14 cellular contexts compared by ENCODE assay signal in the genomic region with DNA sequence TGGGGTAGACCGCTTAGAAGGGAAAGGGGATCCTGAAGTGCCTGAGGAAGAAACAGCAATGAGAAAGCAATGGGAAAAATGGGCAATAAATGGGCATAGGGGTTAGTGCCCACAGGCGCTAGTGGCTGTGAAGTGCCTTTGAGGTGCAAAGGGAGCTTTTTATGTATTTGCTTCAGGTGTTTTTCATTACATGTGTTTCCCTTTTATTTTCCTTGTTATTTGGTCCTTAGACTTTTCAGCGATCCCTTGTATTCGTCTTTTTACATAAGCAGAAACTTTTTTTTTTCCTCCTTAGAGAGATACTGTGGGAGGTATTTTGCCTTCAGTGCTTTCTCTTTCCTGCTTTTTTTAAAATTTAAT. TPM values are rescaled to one million over a fixed set of nuclear protein-coding genes. Genes with fewer than 3 reads are reported as not detected.
DNase-seq lines count a peak whose midpoint lies in the region; ATAC-seq, FAIRE-seq and TF ChIP-seq lines count a peak whose summit lies in the region.
"Had no signal": no experiment of that assay in that cellular context is flagged by ENCODE, and none has a peak within 500 bp of the region (broad histone marks: within the 10 kb centered on the region; RNA-seq: fewer than 3 reads in every experiment).

No MANE protein-coding gene starts in this region.

- TF ChIP-seq CTCF in ascending aorta (IDR thresholded peaks at IDR 0.05) (no peak), tibial nerve (IDR thresholded peaks at IDR 0.05) (no peak), HepG2 (CRISPR knock-in tag; IDR thresholded peaks at IDR 0.05) (no peak), mucosa of descending colon (IDR thresholded peaks at IDR 0.05) (no peak)

- WGBS in tibial nerve, 2 donors: 78% methylated on average over 4 of the region's 4 CpGs
- WGBS in HepG2 (ENCODE audit: low lambda C conversion rate): 94% methylated on average over 4 of the region's 4 CpGs

- peak overlapping the region; percentile 57 to 62 for H3K4me3 ChIP-seq in ascending aorta
- H3K4me3 ChIP-seq in mucosa of stomach (ENCODE audit: low read length): no peak overlapping the region
- H3K4me3 ChIP-seq in tibial nerve: peak overlapping the region in 1 of 4 donors; percentile 50
- H3K4me3 ChIP-seq in HepG2 (replicated peaks in 1 of 3; ENCODE audit: insufficient read depth in 1 of 3, low read depth in 2 of 3, low read length in 3 of 3): no peak overlapping the region
- no peak overlapping the region for H3K4me3 ChIP-seq in mucosa of descending colon
- H3K4me3 ChIP-seq: hepatocyte had no signal

- H3K36me3 ChIP-seq in ascending aorta (no peaks in the 10 kb centered on the region), mucosa of stomach (ENCODE audit: control insufficient read depth, insufficient read depth, low read length) (no peaks in the 10 kb centered on the region), tibial nerve (no peaks in the 10 kb centered on the region), HepG2 (replicated peaks in 1 of 2; ENCODE audit: control insufficient read depth in 1 of 2, insufficient read depth in 2 of 2, low read length in 2 of 2) (peaks cover 0 to 2% of the 10 kb centered on the region in 2 experiments; a peak in 1 of 5 replicates), mucosa of descending colon (ENCODE audit: low read depth) (no peaks in the 10 kb centered on the region)

- no TSS peak for BruUV-seq in HepG2 (replicated peaks; lab: Mats Ljungman, UMichigan)

- FAIRE-seq in HepG2 (lab: Jason Lieb, UNC): no peak
- FAIRE-seq: GM12892 had no signal

- H3K79me2 ChIP-seq in HepG2 (ENCODE audit: insufficient read depth, low read length): peaks cover 42% of the 10 kb centered on the region

- POLR2A ChIA-PET in HepG2 (lab: Yijun Ruan, JAX): interaction anchor here (2.6 kb wide), 1 partner anchor 12 kb away, joined by 13 read pairs; no protein-coding TSS in a partner anchor

- peaks cover 2% of the 10 kb centered on the region for H3K36me3 Mint-ChIP-seq in activated naive CD4-positive, alpha-beta T cell treated with anti-CD3 and anti-CD28 coated beads, Interleukin-2, amount 10 ng/mL, durations not matched to agents 7 days and 5 days

- H3K27ac ChIP-seq in ascending aorta: peak overlapping the region; percentile 95 to 97
- H3K27ac ChIP-seq in tibial nerve: peak overlapping the region; percentile 71 to 92 (median 80)
- H3K27ac ChIP-seq in HepG2 (ENCODE audit: extremely low read length, insufficient read depth, low read length): no peak overlapping the region
- H3K27ac ChIP-seq: hepatocyte had no signal

- no peak for DNase-seq in activated naive CD4-positive, alpha-beta T cell treated with anti-CD3 and anti-CD28 coated beads, Interleukin-2, amount 10 ng/mL, durations not matched to agents 7 days and 5 days
- DNase-seq in activated naive CD4-positive, alpha-beta T cell treated with anti-CD3 and anti-CD28 coated beads, Interleukin-2, amount 50 U/mL, for 16 hours: no peak
- DNase-seq in ascending aorta (ENCODE audit: low spot score in 2 of 2): no peak
- no peak for DNase-seq in tibial nerve (ENCODE audit: low spot score in 2 of 2)
- no peak for DNase-seq in HepG2 (ENCODE audit: low spot score)
- DNase-seq in mucosa of descending colon: no peak
- DNase-seq: activated CD4-positive, alpha-beta T cell treated with anti-CD3 and anti-CD28 coated beads for 48 hours; activated naive CD4-positive, alpha-beta T cell treated with anti-CD3 and anti-CD28 coated beads for 36 hours; effector CD8-positive, alpha-beta T cell had no signal

- intact Hi-C loops in ascending aorta (cut with DNase I) (no loop called here), HepG2 (cut with micrococcal nuclease; ENCODE audit: unreplicated experiment) (no loop called here), mucosa of descending colon (cut with DNase I, micrococcal nuclease) (no loop called here)

- H3K9me3 Mint-ChIP-seq in activated naive CD4-positive, alpha-beta T cell treated with anti-CD3 and anti-CD28 coated beads, Interleukin-2, amount 10 ng/mL, durations not matched to agents 7 days and 5 days: no peaks in the 10 kb centered on the region
- H3K9me3 Mint-ChIP-seq: activated naive CD4-positive, alpha-beta T cell treated with anti-CD3 and anti-CD28 coated beads for 36 hours had no signal

- peaks cover 96% of the 10 kb centered on the region for H3K27me3 Mint-ChIP-seq in activated naive CD4-positive, alpha-beta T cell treated with anti-CD3 and anti-CD28 coated beads, Interleukin-2, amount 10 ng/mL, durations not matched to agents 7 days and 5 days

- no peaks in the 10 kb centered on the region for H4K20me1 ChIP-seq in HepG2 (ENCODE audit: insufficient read depth, low read length)

- CTCF ChIA-PET in activated naive CD4-positive, alpha-beta T cell treated with anti-CD3 and anti-CD28 coated beads, Interleukin-2, amount 10 ng/mL, durations not matched to agents 7 days and 5 days (lab: Charles Lee): interaction anchor here (1.8 to 2.9 kb wide), 2 partner anchors 19 to 46 kb away, joined by 6 to 13 read pairs; no protein-coding TSS in a partner anchor
- CTCF ChIA-PET in HepG2 (lab: Yijun Ruan, JAX; ENCODE audit: low intra/inter-chr PET ratio, low total read pairs): no interaction called here

- H2AFZ ChIP-seq in HepG2 (ENCODE audit: low read length): no peak overlapping the region
- H2AFZ ChIP-seq: hepatocyte had no signal

- in situ Hi-C loops in HepG2 (cut with HindIII; ENCODE audit: extremely low pct_ligation_motif_present, low pct_unique_long_range_greater_than_20kb): no loop called here

- H3K9me3 ChIP-seq in ascending aorta (no peaks in the 10 kb centered on the region), mucosa of stomach (ENCODE audit: control insufficient read depth, low read length) (no peaks in the 10 kb centered on the region), tibial nerve (no peaks in the 10 kb centered on the region), HepG2 (ENCODE audit: low read length) (no peaks in the 10 kb centered on the region), mucosa of descending colon (no peaks in the 10 kb centered on the region)

- H3K27me3 ChIP-seq in ascending aorta (no peaks in the 10 kb centered on the region), mucosa of stomach (ENCODE audit: control insufficient read depth, insufficient read depth, low read length) (no peaks in the 10 kb centered on the region), tibial nerve (peaks cover 0 to 11% of the 10 kb centered on the region in 2 donors), HepG2 (ENCODE audit: control insufficient read depth in 1 of 2, insufficient read depth in 2 of 2, low read length in 2 of 2) (no peaks in the 10 kb centered on the region)

- peak overlapping the region; percentile 52 for H3K27ac Mint-ChIP-seq in activated naive CD4-positive, alpha-beta T cell treated with anti-CD3 and anti-CD28 coated beads, Interleukin-2, amount 10 ng/mL, durations not matched to agents 7 days and 5 days

- TF ChIP-seq RAD21 in HepG2 (CRISPR knock-in tag; IDR thresholded peaks at IDR 0.05): no peak

- H3K4me1 ChIP-seq in ascending aorta: peaks cover 13 to 63% of the 10 kb centered on the region in 2 donors
- peaks cover 67% of the 10 kb centered on the region for H3K4me1 ChIP-seq in mucosa of stomach (ENCODE audit: control insufficient read depth, insufficient read depth, low read length)
- H3K4me1 ChIP-seq in tibial nerve: peaks cover 0 to 99% (median 48%) of the 10 kb centered on the region in 4 donors
- peaks cover 34% of the 10 kb centered on the region for H3K4me1 ChIP-seq in HepG2 (ENCODE audit: insufficient read depth, low read length)
- peaks cover 18% of the 10 kb centered on the region for H3K4me1 ChIP-seq in mucosa of descending colon (ENCODE audit: low read depth)

- no peak overlapping the region for H3K4me3 Mint-ChIP-seq in activated naive CD4-positive, alpha-beta T cell treated with anti-CD3 and anti-CD28 coated beads, Interleukin-2, amount 10 ng/mL, durations not matched to agents 7 days and 5 days

- H3K9ac ChIP-seq in mucosa of stomach (ENCODE audit: low read length): peak overlapping the region; percentile 39
- no peak overlapping the region for H3K9ac ChIP-seq in HepG2 (ENCODE audit: insufficient read depth, low read depth, low read length)

- H3K4me1 Mint-ChIP-seq in activated naive CD4-positive, alpha-beta T cell treated with anti-CD3 and anti-CD28 coated beads, Interleukin-2, amount 10 ng/mL, durations not matched to agents 7 days and 5 days: peaks cover 23% of the 10 kb centered on the region

- ATAC-seq in HepG2 (no peak), mucosa of descending colon (no peak), GM19395 (IDR thresholded peaks at IDR 0.05; ENCODE audit: unreplicated experiment) (no peak)
- ATAC-seq: SK-N-SH treated with all-trans-retinoic acid at 6 μM for 48 hours had no signal

- TF ChIP-seq EP300 in tibial nerve (IDR thresholded peaks at IDR 0.05): no peak
- no peak for TF ChIP-seq EP300 in HepG2 (IDR thresholded peaks at IDR 0.05; ENCODE audit: low read depth in 2 of 2, low read length in 2 of 2)
- TF ChIP-seq EP300 in HepG2 (CRISPR knock-in tag; IDR thresholded peaks at IDR 0.05; ENCODE audit: borderline replicate concordance): no peak

- H3K4me2 ChIP-seq in HepG2 (ENCODE audit: low read depth, low read length): no peak overlapping the region

- TF ChIP-seq POLR2A in tibial nerve (IDR thresholded peaks at IDR 0.05) (no peak), HepG2 (IDR thresholded peaks at IDR 0.05; ENCODE audit: insufficient read depth in 1 of 2, low read depth in 2 of 2, low read length in 2 of 2) (no peak)

RNA-seq across cellular contexts. Expression of gene NFIX, which starts 19.6 kb away (rescaled TPM):
- total RNA-seq in ascending aorta (76.5 TPM), tibial nerve (10 to 100 TPM; 39.8 to 55.8 (median 48.2) TPM), HepG2 (2016; rRNA removed; fragmentation: Illumina TruSeq; extraction: Trizol) (5.4 and 5.6 TPM in 2 replicates), mucosa of descending colon (100 to 1,000 TPM in 1 of 3 donors, 10 to 100 TPM in 2; 59.4 to 238 (median 64.6) TPM)
- total RNA-seq in HepG2 (2016; cell fraction: cytosol; rRNA removed; fragmentation: Illumina TruSeq; extraction: Trizol; ENCODE audit: low read depth): 16.3 and 20.2 TPM in 2 replicates
- 4.6 and 4.7 TPM in 2 replicates for total RNA-seq in HepG2 (2016; cell fraction: insoluble cytoplasmic fraction; rRNA removed; fragmentation: Illumina TruSeq; extraction: Trizol)
- total RNA-seq in HepG2 (2016; cell fraction: membrane; rRNA removed; fragmentation: Illumina TruSeq; extraction: Trizol): 6.7 and 9.2 TPM in 2 replicates
- 4.9 and 6.0 TPM in 2 replicates for total RNA-seq in HepG2 (2016; cell fraction: nucleus; rRNA removed; fragmentation: Illumina TruSeq; extraction: Trizol)
- polyA plus RNA-seq in HepG2 (2011; rRNA removed): 3.0 and 3.4 TPM in 2 replicates
- polyA plus RNA-seq in HepG2 (2011; cell fraction: cytosol; rRNA removed): 1.4 and 1.6 TPM in 2 replicates
- 11.0 and 14.0 TPM in 2 replicates for polyA plus RNA-seq in HepG2 (2011; cell fraction: nucleus; rRNA removed)
- polyA plus RNA-seq in HepG2 (2012): 9.0 and 12.2 TPM in 2 replicates
- 0.70 and 0.93 TPM in 2 replicates for polyA plus RNA-seq in HepG2 (2016; cell fraction: cytosol; fragmentation: Illumina TruSeq; extraction: Trizol; ENCODE audit: low read depth)
- polyA plus RNA-seq in HepG2 (2016; cell fraction: insoluble cytoplasmic fraction; fragmentation: Illumina TruSeq; extraction: Trizol; ENCODE audit: low read depth): 8.8 and 11.9 TPM in 2 replicates
- polyA plus RNA-seq in HepG2 (2016; cell fraction: membrane; fragmentation: Illumina TruSeq; extraction: Trizol; ENCODE audit: low read depth): 3.1 and 4.9 TPM in 2 replicates
- 14.6 and 14.7 TPM in 2 replicates for polyA plus RNA-seq in HepG2 (2016; cell fraction: nucleus; fragmentation: Illumina TruSeq; extraction: Trizol; ENCODE audit: insufficient read depth, low read depth)
- polyA minus RNA-seq in HepG2 (2011; rRNA and poly(A)+ RNA removed; ENCODE audit: low replicate concordance): 0.82 and 6.2 TPM in 2 replicates
- polyA minus RNA-seq in HepG2 (2011; cell fraction: cytosol; rRNA and poly(A)+ RNA removed): 5.0 and 6.2 TPM in 2 replicates
- 6.8 and 7.7 TPM in 2 replicates for polyA minus RNA-seq in HepG2 (2011; cell fraction: nucleus; rRNA and poly(A)+ RNA removed)

RNA-seq across cellular contexts. Expression of gene DAND5, which starts 45.5 kb away (rescaled TPM):
- not detected for total RNA-seq in ascending aorta
- total RNA-seq in tibial nerve: not detected
- total RNA-seq in HepG2 (2016; rRNA removed; fragmentation: Illumina TruSeq; extraction: Trizol): not detected in 2 replicates
- not detected in 2 replicates for total RNA-seq in HepG2 (2016; cell fraction: cytosol; rRNA removed; fragmentation: Illumina TruSeq; extraction: Trizol; ENCODE audit: low read depth)
- total RNA-seq in HepG2 (2016; cell fraction: insoluble cytoplasmic fraction; rRNA removed; fragmentation: Illumina TruSeq; extraction: Trizol): not detected in 2 replicates
- total RNA-seq in HepG2 (2016; cell fraction: membrane; rRNA removed; fragmentation: Illumina TruSeq; extraction: Trizol): not detected in 2 replicates
- total RNA-seq in HepG2 (2016; cell fraction: nucleus; rRNA removed; fragmentation: Illumina TruSeq; extraction: Trizol): not detected in 2 replicates
- polyA plus RNA-seq in HepG2 (2011; rRNA removed): 0.04 TPM in 1 of 2 replicates, not detected in the other
- polyA plus RNA-seq in HepG2 (2011; cell fraction: cytosol; rRNA removed): 0.03 and 0.04 TPM in 2 replicates
- 0.10 and 0.13 TPM in 2 replicates for polyA plus RNA-seq in HepG2 (2011; cell fraction: nucleus; rRNA removed)
- not detected in 2 replicates for polyA plus RNA-seq in HepG2 (2012)
- not detected in 2 replicates for polyA plus RNA-seq in HepG2 (2016; cell fraction: cytosol; fragmentation: Illumina TruSeq; extraction: Trizol; ENCODE audit: low read depth)
- polyA plus RNA-seq in HepG2 (2016; cell fraction: insoluble cytoplasmic fraction; fragmentation: Illumina TruSeq; extraction: Trizol; ENCODE audit: low read depth): not detected in 2 replicates
- polyA plus RNA-seq in HepG2 (2016; cell fraction: membrane; fragmentation: Illumina TruSeq; extraction: Trizol; ENCODE audit: low read depth): not detected in 2 replicates
- polyA plus RNA-seq in HepG2 (2016; cell fraction: nucleus; fragmentation: Illumina TruSeq; extraction: Trizol; ENCODE audit: insufficient read depth, low read depth): not detected in 2 replicates
- 0.40 TPM in 1 of 2 replicates, not detected in the other for polyA minus RNA-seq in HepG2 (2011; rRNA and poly(A)+ RNA removed; ENCODE audit: low replicate concordance)
- polyA minus RNA-seq in HepG2 (2011; cell fraction: cytosol; rRNA and poly(A)+ RNA removed): not detected in 2 replicates
- not detected in 2 replicates for polyA minus RNA-seq in HepG2 (2011; cell fraction: nucleus; rRNA and poly(A)+ RNA removed)
- 1 to 10 TPM in 1 of 3 donors, under 1 TPM in 1, not detected in 1; 0.34 to 1.1 TPM for total RNA-seq in mucosa of descending colon
- total RNA-seq: activated naive CD4-positive, alpha-beta T cell treated with anti-CD3 and anti-CD28 coated beads for 36 hours had no signal
- polyA plus RNA-seq: hepatocyte had no signal

RNA-seq across cellular contexts. Expression of gene GADD45GIP1, which starts 57.9 kb away (rescaled TPM):
- 42.7 TPM for total RNA-seq in ascending aorta
- total RNA-seq in tibial nerve: 10 to 100 TPM; 41.4 to 68.8 (median 53.5) TPM
- total RNA-seq in HepG2 (2016; rRNA removed; fragmentation: Illumina TruSeq; extraction: Trizol): 24.6 and 37.4 TPM in 2 replicates
- 14.3 and 14.8 TPM in 2 replicates for total RNA-seq in HepG2 (2016; cell fraction: cytosol; rRNA removed; fragmentation: Illumina TruSeq; extraction: Trizol; ENCODE audit: low read depth)
- 25.1 and 41.7 TPM in 2 replicates for total RNA-seq in HepG2 (2016; cell fraction: insoluble cytoplasmic fraction; rRNA removed; fragmentation: Illumina TruSeq; extraction: Trizol)
- 14.2 and 15.7 TPM in 2 replicates for total RNA-seq in HepG2 (2016; cell fraction: membrane; rRNA removed; fragmentation: Illumina TruSeq; extraction: Trizol)
- 8.8 and 9.5 TPM in 2 replicates for total RNA-seq in HepG2 (2016; cell fraction: nucleus; rRNA removed; fragmentation: Illumina TruSeq; extraction: Trizol)
- 30.7 and 31.9 TPM in 2 replicates for polyA plus RNA-seq in HepG2 (2011; rRNA removed)
- polyA plus RNA-seq in HepG2 (2011; cell fraction: cytosol; rRNA removed): 33.0 and 52.1 TPM in 2 replicates
- 13.9 and 14.0 TPM in 2 replicates for polyA plus RNA-seq in HepG2 (2011; cell fraction: nucleus; rRNA removed)
- 19.0 and 20.6 TPM in 2 replicates for polyA plus RNA-seq in HepG2 (2012)
- polyA plus RNA-seq in HepG2 (2016; cell fraction: cytosol; fragmentation: Illumina TruSeq; extraction: Trizol; ENCODE audit: low read depth): 24.7 and 26.7 TPM in 2 replicates
- polyA plus RNA-seq in HepG2 (2016; cell fraction: insoluble cytoplasmic fraction; fragmentation: Illumina TruSeq; extraction: Trizol; ENCODE audit: low read depth): 71.6 and 84.3 TPM in 2 replicates
- 20.1 and 21.0 TPM in 2 replicates for polyA plus RNA-seq in HepG2 (2016; cell fraction: membrane; fragmentation: Illumina TruSeq; extraction: Trizol; ENCODE audit: low read depth)
- 27.9 and 29.2 TPM in 2 replicates for polyA plus RNA-seq in HepG2 (2016; cell fraction: nucleus; fragmentation: Illumina TruSeq; extraction: Trizol; ENCODE audit: insufficient read depth, low read depth)
- polyA minus RNA-seq in HepG2 (2011; rRNA and poly(A)+ RNA removed; ENCODE audit: low replicate concordance): 6.2 and 12.6 TPM in 2 replicates
- polyA minus RNA-seq in HepG2 (2011; cell fraction: cytosol; rRNA and poly(A)+ RNA removed): 9.9 and 11.7 TPM in 2 replicates
- 3.2 and 3.7 TPM in 2 replicates for polyA minus RNA-seq in HepG2 (2011; cell fraction: nucleus; rRNA and poly(A)+ RNA removed)
- total RNA-seq in mucosa of descending colon: 10 to 100 TPM in 2 of 3 donors, 1 to 10 TPM in 1; 10.0 to 16.4 (median 14.1) TPM

Comparison
In these comparisons a context has a peak if more than half of its experiments do, and no peak if none do; other contexts are left out.
1. H3K4me3 ChIP-seq: peak in ascending aorta (2 of 2); none in mucosa of stomach (single experiment), HepG2 (0 of 3) and mucosa of descending colon (single experiment).